ENCODE assay signal across 10 cellular contexts in the genomic region with DNA sequence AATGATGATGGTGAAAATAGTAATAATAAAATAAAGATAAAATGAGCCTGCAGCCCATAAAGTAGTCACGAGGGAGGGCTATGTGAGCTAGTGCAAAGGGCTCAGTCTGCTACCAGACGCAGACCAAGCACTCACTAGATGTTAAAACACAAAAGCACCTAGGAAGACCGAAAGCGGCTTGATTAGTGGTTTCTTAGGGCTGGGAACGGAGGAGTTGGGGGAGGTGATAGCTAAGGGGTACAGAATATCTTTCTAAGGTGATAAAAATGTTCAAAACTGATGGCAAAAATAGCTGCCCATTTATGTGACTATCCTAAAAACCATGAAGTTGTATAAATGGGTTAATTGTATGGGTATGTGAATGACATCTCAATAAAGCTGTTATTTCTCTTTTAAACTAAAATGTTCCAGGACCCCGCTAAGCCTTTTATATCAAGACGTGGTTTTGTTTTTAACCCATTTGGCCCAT. TPM values are rescaled to one million over a fixed set of nuclear protein-coding genes. Genes with fewer than 3 reads are reported as not detected.
DNase-seq lines count a peak whose midpoint lies in the region; ATAC-seq and TF ChIP-seq lines count a peak whose summit lies in the region.
"Had no signal": no experiment of that assay in that cellular context is flagged by ENCODE, and none has a peak within 500 bp of the region (broad histone marks: within the 10 kb centered on the region; RNA-seq: fewer than 3 reads in every experiment).

No MANE protein-coding gene starts in this region.

- CTCF ChIA-PET in A673 (lab: Charles Lee): interaction anchor here (0.6 to 1.3 kb wide), 5 partner anchors 9 to 368 kb away, joined by 3 to 4 read pairs (median 3); no protein-coding TSS in a partner anchor

- H3K27ac ChIP-seq in A673 (ENCODE audit: low read depth, low read length, poor library complexity, severe bottlenecking) (peak overlapping the region; percentile 68), fibroblast of lung (ENCODE audit: insufficient read depth, low read length) (peak overlapping the region; percentile 68), trophoblast cell (ENCODE audit: low read depth, low read length) (peak overlapping the region; percentile 93)

- H3K4me2 ChIP-seq in fibroblast of lung (ENCODE audit: extremely low read depth, insufficient read depth, low read length) (peak overlapping the region; percentile 9), trophoblast cell (ENCODE audit: low read length) (no peak overlapping the region)

- H3K79me1 ChIP-seq in trophoblast cell (ENCODE audit: low read length): peaks cover 33% of the 10 kb centered on the region

- H3K36me3 Mint-ChIP-seq in T-helper 17 cell (ENCODE audit: low read depth): no peaks in the 10 kb centered on the region

- DNase-seq in A673 (ENCODE audit: low spot score) (no peak), T-helper 17 cell (no peak), fibroblast of lung (ENCODE audit: low read depth in 2 of 2) (no peak), trophoblast cell (no peak), Kasumi-1 (lab: John Stamatoyannopoulos, UW) (no peak), HUDEP-2 (lab: John Stamatoyannopoulos, UW; ENCODE audit: unreplicated experiment in 76 of 76) (no peak)
- DNase-seq: activated gamma-delta T cell; stimulated activated CD4-positive, alpha-beta T cell treated with anti-CD3 and anti-CD28 coated beads, Interleukin-4, amount 100 ng/mL, for 1 hour had no signal

- POLR2A ChIA-PET in A673 (lab: Charles Lee; ENCODE audit: low non-redundant PET): no interaction called here

- H2BK120ac ChIP-seq in trophoblast cell (ENCODE audit: insufficient read depth, low read length, poor library complexity): peak overlapping the region; percentile 60

- no peak for TF ChIP-seq POLR2A in GM18505 (IDR thresholded peaks at IDR 0.05; ENCODE audit: borderline replicate concordance, extremely low read depth, insufficient read depth, insufficient read length)

- H3K23ac ChIP-seq in trophoblast cell (ENCODE audit: low read length): no peak overlapping the region

- H3K4me1 Mint-ChIP-seq in T-helper 17 cell: peaks cover 17% of the 10 kb centered on the region

- no peak overlapping the region for H3K4me3 ChIP-seq in A673 (ENCODE audit: low read depth, low read length, poor library complexity, severe bottlenecking)
- no peak overlapping the region for H3K4me3 ChIP-seq in fibroblast of lung (replicated peaks in 1 of 4; ENCODE audit: control extremely low read depth in 1 of 4, insufficient read depth in 1 of 4, low read depth in 3 of 4, low read length in 4 of 4)
- no peak overlapping the region for H3K4me3 ChIP-seq in trophoblast cell (ENCODE audit: low read depth, low read length)

- peak overlapping the region; percentile 67 for H4K8ac ChIP-seq in trophoblast cell (ENCODE audit: low read depth, low read length)

- TF ChIP-seq CTCF in A673 (conservative IDR thresholded peaks at IDR 0.05; ENCODE audit: low read depth, low read length) (no peak), fibroblast of lung (conservative IDR thresholded peaks at IDR 0.05 in 1 of 2, IDR thresholded peaks at IDR 0.05 in 1 of 2; ENCODE audit: low read depth in 1 of 2, low read length in 2 of 2) (no peak)

- H3K9me3 ChIP-seq in A673 (ENCODE audit: low read depth, low read length, poor library complexity, severe bottlenecking) (no peaks in the 10 kb centered on the region), T-helper 17 cell (ENCODE audit: control insufficient read depth, low read length, poor library complexity, severe bottlenecking) (no peaks in the 10 kb centered on the region), fibroblast of lung (ENCODE audit: control insufficient read depth, insufficient read depth, low read depth, low read length) (no peaks in the 10 kb centered on the region), trophoblast cell (ENCODE audit: insufficient read depth, low read depth, low read length) (no peaks in the 10 kb centered on the region)

- no peak overlapping the region for H2BK12ac ChIP-seq in trophoblast cell (ENCODE audit: low read length)

- peak overlapping the region; percentile 60 for H2BK5ac ChIP-seq in trophoblast cell (ENCODE audit: low read depth, low read length, poor library complexity)

- no peak overlapping the region for H3K14ac ChIP-seq in trophoblast cell (ENCODE audit: low read length)

- H3K79me2 ChIP-seq in fibroblast of lung (ENCODE audit: control insufficient read depth, insufficient read depth, low read length) (peaks cover 96% of the 10 kb centered on the region), trophoblast cell (ENCODE audit: control insufficient read depth, insufficient read depth, low read length, poor library complexity) (peaks cover 45% of the 10 kb centered on the region)

- H2AFZ ChIP-seq in fibroblast of lung (ENCODE audit: low read length) (no peak overlapping the region), trophoblast cell (ENCODE audit: insufficient read depth, low read length, poor library complexity) (no peak overlapping the region)

- ATAC-seq in T-helper 17 cell: no peak
- no peak for ATAC-seq in GM18505 (IDR thresholded peaks at IDR 0.05; ENCODE audit: unreplicated experiment)
- no peak for ATAC-seq in GM21528 (IDR thresholded peaks at IDR 0.05; ENCODE audit: low FRiP score, unreplicated experiment)

- no peak overlapping the region for H3K18ac ChIP-seq in trophoblast cell (ENCODE audit: low read length)

- intact Hi-C loops in A673 (cut with micrococcal nuclease; ENCODE audit: unreplicated experiment): no loop called here

- no peak overlapping the region for H4K91ac ChIP-seq in trophoblast cell (ENCODE audit: low read depth, low read length)

- peaks cover 75% of the 10 kb centered on the region for H3K4me1 ChIP-seq in A673 (ENCODE audit: insufficient read depth, low read length, poor library complexity, severe bottlenecking)
- H3K4me1 ChIP-seq in fibroblast of lung (ENCODE audit: control insufficient read depth, extremely low read depth, insufficient read depth, low read length): peaks cover 65% of the 10 kb centered on the region
- H3K4me1 ChIP-seq in trophoblast cell (ENCODE audit: control insufficient read depth in 1 of 2, insufficient read depth in 2 of 2, low read length in 2 of 2): peaks cover 67 to 70% of the 10 kb centered on the region in 2 experiments

- no peaks in the 10 kb centered on the region for H3K27me3 Mint-ChIP-seq in T-helper 17 cell

- H3K36me3 ChIP-seq in A673 (ENCODE audit: insufficient read depth, low read length, poor library complexity, severe bottlenecking) (no peaks in the 10 kb centered on the region), fibroblast of lung (ENCODE audit: control insufficient read depth, insufficient read depth, low read length) (peaks cover 5% of the 10 kb centered on the region), trophoblast cell (ENCODE audit: control insufficient read depth in 1 of 2, insufficient read depth in 2 of 2, low read length in 2 of 2) (peaks cover 5 to 31% of the 10 kb centered on the region in 2 experiments)

- no TSS peak for BruUV-seq in A673 (replicated peaks; lab: Mats Ljungman, UMichigan)

- no CpG with 5 or more reads among the region's 7 CpGs for WGBS in trophoblast cell (ENCODE audit: extremely low coverage, insufficient coverage, insufficient read length)

- no peak overlapping the region for H3K9ac ChIP-seq in fibroblast of lung (ENCODE audit: insufficient read depth, low read length)
- no peak overlapping the region for H3K9ac ChIP-seq in trophoblast cell (ENCODE audit: low read length)

- H3K27me3 ChIP-seq in A673 (replicated peaks; ENCODE audit: insufficient read depth, low read depth, low read length, poor library complexity): no peaks in the 10 kb centered on the region
- H3K27me3 ChIP-seq in fibroblast of lung (ENCODE audit: control insufficient read depth, insufficient read depth, low read length): no peaks in the 10 kb centered on the region
- no peaks in the 10 kb centered on the region for H3K27me3 ChIP-seq in trophoblast cell (ENCODE audit: insufficient read depth, low read length)

- no peak overlapping the region for H2AK5ac ChIP-seq in trophoblast cell (ENCODE audit: low read length)

- H3K4ac ChIP-seq in trophoblast cell (ENCODE audit: low read depth, low read length): peak overlapping the region; percentile 78

- peaks cover 5% of the 10 kb centered on the region for H4K20me1 ChIP-seq in fibroblast of lung (ENCODE audit: control insufficient read depth, extremely low read depth, insufficient read depth, low read length)

- peak overlapping the region; percentile 32 for H3K27ac Mint-ChIP-seq in T-helper 17 cell

- H3K4me3 Mint-ChIP-seq in T-helper 17 cell: no peak overlapping the region

- H4K12ac ChIP-seq in trophoblast cell (ENCODE audit: low read depth, low read length): no peak overlapping the region

RNA-seq across cellular contexts. Expression of a gene that starts 39.6 kb away (rescaled TPM):
- total RNA-seq in A673 (2021): 148 and 163 TPM in 2 replicates
- total RNA-seq in T-helper 17 cell: 10 to 100 TPM; 36.8 to 88.9 TPM
- total RNA-seq in fibroblast of lung: 178 and 254 TPM in 2 replicates
- polyA plus RNA-seq in fibroblast of lung: 578 and 729 TPM in 2 replicates
- polyA plus RNA-seq in fibroblast of lung (2012): 491 and 638 TPM in 2 replicates
- 1,123 and 1,490 TPM in 2 replicates for polyA minus RNA-seq in fibroblast of lung (ENCODE audit: low replicate concordance)
- 427 and 440 TPM in 2 replicates for polyA plus RNA-seq in trophoblast cell (2013)
